In genomic region chr12:117098361-117099217, GRCh38 we compare ENCODE assay signal across 8 cellular contexts. TPM values are rescaled to one million over a fixed set of nuclear protein-coding genes. Genes with fewer than 3 reads are reported as not detected.
A peak's percentile ranks its signal among the peaks of the same experiment; 100 is the strongest.
DNase-seq lines count a peak whose midpoint lies in the region; ATAC-seq lines count a peak whose summit lies in the region.

No MANE protein-coding gene starts in this region.

- H3K27me3 Mint-ChIP-seq in CD8-positive, alpha-beta memory T cell, result peaks cover 5 to 7% of the 10 kb centered on the region in 2 donors

- H3K36me3 ChIP-seq in CD8-positive, alpha-beta memory T cell (ENCODE audit: insufficient read depth, low read length), result no peaks in the 10 kb centered on the region
- no peaks in the 10 kb centered on the region for H3K36me3 ChIP-seq in skeletal muscle tissue (ENCODE audit: control insufficient read depth in 3 of 3, insufficient read depth in 3 of 3, low read length in 3 of 3)

- peak overlapping the region; percentile 81 to 94 (median 85) for H3K4me3 Mint-ChIP-seq in CD8-positive, alpha-beta memory T cell

- H3K4me1 Mint-ChIP-seq in CD8-positive, alpha-beta memory T cell, result peaks cover 14 to 30% (median 29%) of the 10 kb centered on the region in 3 donors

- intact Hi-C loops in left ventricle myocardium superior (cut with micrococcal nuclease), result no loop called here

- H3K27ac Mint-ChIP-seq in CD8-positive, alpha-beta memory T cell, result peak overlapping the region in 1 of 8 donors; percentile 62

- H3K9ac ChIP-seq in skeletal muscle tissue (ENCODE audit: low read depth in 1 of 3, low read length in 3 of 3), result peak overlapping the region in 2 of 3 donors; percentile 23 to 57

- peak overlapping the region; percentile 64 for H3K4me3 ChIP-seq in CD8-positive, alpha-beta memory T cell (ENCODE audit: low read length)
- peak overlapping the region; percentile 43 to 65 (median 56) for H3K4me3 ChIP-seq in skeletal muscle tissue (ENCODE audit: low read length in 3 of 3)

- peak overlapping the region; percentile 54 for H3K27ac ChIP-seq in CD8-positive, alpha-beta memory T cell (ENCODE audit: low read depth, low read length)
- no peak overlapping the region for H3K27ac ChIP-seq in skeletal muscle tissue (ENCODE audit: low read depth, low read length)

- H3K27me3 ChIP-seq in CD8-positive, alpha-beta memory T cell (ENCODE audit: insufficient read depth, low read length, poor library complexity, severe bottlenecking), result no peaks in the 10 kb centered on the region
- H3K27me3 ChIP-seq in skeletal muscle tissue (ENCODE audit: control insufficient read depth in 3 of 3, insufficient read depth in 3 of 3, low read length in 3 of 3), result peaks cover 69 to 77% (median 77%) of the 10 kb centered on the region in 3 donors

- POLR2A ChIA-PET in CD8-positive, alpha-beta memory T cell (lab: Charles Lee), result no interaction called here

- H3K36me3 Mint-ChIP-seq in CD8-positive, alpha-beta memory T cell, result no peaks in the 10 kb centered on the region

- H3K9me3 ChIP-seq in CD8-positive, alpha-beta memory T cell (ENCODE audit: low read length), result no peaks in the 10 kb centered on the region
- no peaks in the 10 kb centered on the region for H3K9me3 ChIP-seq in skeletal muscle tissue (ENCODE audit: control insufficient read depth in 3 of 3, low read length in 3 of 3)

- CTCF ChIA-PET in CD8-positive, alpha-beta memory T cell (lab: Charles Lee), result interaction anchor here (0.7 to 1.8 kb wide), 6 partner anchors 9 to 36 kb away, joined by 3 to 4 read pairs (median 3); no protein-coding TSS in a partner anchor

- peak in 3 of 5 donors; percentile 3 to 54 (median 9) for DNase-seq in CD8-positive, alpha-beta memory T cell
- peak; percentile 6 for DNase-seq in activated T-cell treated with anti-CD3 and anti-CD28 coated beads for 1 hour (ENCODE audit: low read depth)
- DNase-seq in left ventricle myocardium superior, result peak; percentile 46
- DNase-seq in amniotic stem cell (lab: John Stamatoyannopoulos, UW), result no peak
- DNase-seq in midbrain (lab: John Stamatoyannopoulos, UW), result no peak

- ATAC-seq in GM21360 (IDR thresholded peaks at IDR 0.05; ENCODE audit: unreplicated experiment) (peak; percentile 38), HG03565 (IDR thresholded peaks at IDR 0.05; ENCODE audit: unreplicated experiment) (peak; percentile 27), left ventricle myocardium superior (peak; percentile 34)

- H3K4me1 ChIP-seq in CD8-positive, alpha-beta memory T cell (ENCODE audit: insufficient read depth, low read length), result peaks cover 14% of the 10 kb centered on the region
- H3K4me1 ChIP-seq in skeletal muscle tissue (ENCODE audit: control insufficient read depth in 3 of 3, insufficient read depth in 3 of 3, low read length in 3 of 3), result peaks cover 3 to 12% (median 7%) of the 10 kb centered on the region in 3 donors

- H3K9me3 Mint-ChIP-seq in CD8-positive, alpha-beta memory T cell, result no peaks in the 10 kb centered on the region

RNA-seq across cellular contexts. Expression of gene TESC, which starts 0.6 kb away (rescaled TPM):
- total RNA-seq in CD8-positive, alpha-beta memory T cell, result 10 to 100 TPM; 32.3 to 32.6 TPM
- polyA plus RNA-seq in CD8-positive, alpha-beta memory T cell, result 22.8 TPM
- total RNA-seq in left ventricle myocardium superior (115 TPM), skeletal muscle tissue (13.6 TPM)

Comparison
In these comparisons a context has a peak if more than half of its experiments do, and no peak if none do; other contexts are left out.
1. DNase-seq: peak in CD8-positive, alpha-beta memory T cell (3 of 5), activated T-cell treated with anti-CD3 and anti-CD28 coated beads for 1 hour (single experiment) and left ventricle myocardium superior (single experiment); none in amniotic stem cell (single experiment) and midbrain (single experiment).
2. Peak in every context shown above with its lines, with median percentiles within 50 percentile points of each other: ATAC-seq.